In the genomic region with DNA sequence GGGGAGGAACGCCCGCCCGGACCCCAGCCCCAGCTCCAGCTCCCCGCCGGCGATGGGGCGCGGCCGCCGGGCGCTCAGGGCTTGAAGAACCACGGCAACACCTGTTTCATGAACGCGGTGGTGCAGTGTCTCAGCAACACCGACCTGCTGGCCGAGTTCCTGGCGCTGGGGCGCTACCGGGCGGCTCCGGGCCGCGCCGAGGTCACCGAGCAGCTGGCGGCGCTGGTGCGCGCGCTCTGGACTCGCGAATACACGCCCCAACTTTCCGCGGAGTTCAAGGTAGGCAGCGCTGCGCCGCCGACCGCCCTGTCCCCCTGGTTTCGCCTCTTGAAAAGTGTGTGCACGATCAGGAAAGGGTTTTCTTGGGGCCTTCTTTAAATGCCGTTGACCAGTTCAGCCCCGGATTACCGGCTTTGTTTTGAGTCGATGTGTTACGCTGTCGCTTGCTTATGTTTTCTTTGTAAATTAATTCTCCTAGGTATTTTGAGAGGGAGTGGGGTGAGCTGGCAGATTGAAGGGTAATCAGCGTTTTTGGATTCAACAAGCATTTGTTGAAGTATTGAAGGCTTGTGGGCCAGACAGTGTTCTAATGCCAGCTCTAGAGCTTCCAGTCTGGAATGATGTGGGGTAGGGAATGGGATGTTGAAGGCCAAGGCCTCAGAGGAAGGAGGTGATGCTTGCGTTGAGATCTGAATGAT, we compare ENCODE assay signal across 8 cellular contexts. TPM values are rescaled to one million over a fixed set of nuclear protein-coding genes. Genes with fewer than 3 reads are reported as not detected.
DNase-seq lines count a peak whose midpoint lies in the region; ATAC-seq and TF ChIP-seq lines count a peak whose summit lies in the region.

No MANE protein-coding gene starts in this region.

- no peaks in the 10 kb centered on the region for H3K79me2 ChIP-seq in SK-N-SH (ENCODE audit: insufficient read depth)

- POLR2A ChIA-PET in SK-N-SH (lab: Yijun Ruan, JAX): no interaction called here

- H3K27me3 ChIP-seq in SK-N-SH (ENCODE audit: insufficient read depth): peaks cover 49% of the 10 kb centered on the region
- H3K27me3 ChIP-seq in upper lobe of right lung: peaks cover 20% of the 10 kb centered on the region

- DNase-seq in SK-N-SH (peak; percentile 27), ecto neural progenitor cell (ENCODE audit: low spot score) (peak; percentile 80), mucosa of descending colon (peak; percentile 81 to 87 (median 84)), upper lobe of right lung (peak; percentile 89), NCI-H187 treated with DMSO at 0.1 percent for 48 hours (lab: John Stamatoyannopoulos, UW) (no peak), CD1c-positive myeloid dendritic cell (ENCODE audit: extremely low spot score) (no peak)

- CTCF ChIA-PET in SK-N-SH (lab: Yijun Ruan, JAX): no interaction called here

- intact Hi-C loops in mucosa of descending colon (cut with DNase I, micrococcal nuclease) (no loop called here), upper lobe of right lung (cut with DNase I) (no loop called here)

- WGBS in SK-N-SH (ENCODE audit: low lambda C conversion rate): 14% methylated on average over 10 of the region's 50 CpGs

- peak overlapping the region; percentile 55; the same call in 1 of the 2 replicates for H3K4me2 ChIP-seq in SK-N-SH

- TF ChIP-seq CTCF in C4-2B (conservative IDR thresholded peaks at IDR 0.05) (peak; percentile 63), SK-N-SH (IDR thresholded peaks at IDR 0.05) (no peak), mucosa of descending colon (IDR thresholded peaks at IDR 0.05) (no peak), upper lobe of right lung (IDR thresholded peaks at IDR 0.05) (peak; percentile 10)

- H3K36me3 ChIP-seq in SK-N-SH (replicated peaks in 1 of 2; ENCODE audit: control insufficient read depth in 1 of 2, insufficient read depth in 2 of 2, low read length in 1 of 2): no peaks in the 10 kb centered on the region
- no peaks in the 10 kb centered on the region for H3K36me3 ChIP-seq in mucosa of descending colon (ENCODE audit: low read depth)
- H3K36me3 ChIP-seq in upper lobe of right lung: no peaks in the 10 kb centered on the region

- no peak for TF ChIP-seq EP300 in SK-N-SH (IDR thresholded peaks at IDR 0.05; ENCODE audit: borderline replicate concordance in 1 of 2, low read depth in 1 of 2, low read length in 1 of 2)

- no peak for TF ChIP-seq RAD21 in SK-N-SH (IDR thresholded peaks at IDR 0.05; ENCODE audit: low read length)

- H3K9ac ChIP-seq in SK-N-SH: no peak overlapping the region

- peak; percentile 38 for ATAC-seq in GM21423 (IDR thresholded peaks at IDR 0.05; ENCODE audit: unreplicated experiment)
- ATAC-seq in mucosa of descending colon: peak; percentile 77
- ATAC-seq in upper lobe of right lung: peak; percentile 78

- H3K27ac ChIP-seq in C4-2B (peak overlapping the region; percentile 95), SK-N-SH (ENCODE audit: low read depth in 2 of 2, low read length in 1 of 2) (no peak overlapping the region), upper lobe of right lung (peak overlapping the region; percentile 76)

- H3K4me1 ChIP-seq in SK-N-SH (ENCODE audit: control insufficient read depth in 1 of 2, insufficient read depth in 2 of 2, low read depth in 1 of 2, low read length in 1 of 2) (no peaks in the 10 kb centered on the region), mucosa of descending colon (ENCODE audit: low read depth) (peaks cover 5% of the 10 kb centered on the region), upper lobe of right lung (peaks cover 7% of the 10 kb centered on the region)

- no peak overlapping the region for H2AFZ ChIP-seq in SK-N-SH (ENCODE audit: low read depth)

- no peaks in the 10 kb centered on the region for H3K9me3 ChIP-seq in SK-N-SH
- H3K9me3 ChIP-seq in mucosa of descending colon: no peaks in the 10 kb centered on the region
- H3K9me3 ChIP-seq in upper lobe of right lung: no peaks in the 10 kb centered on the region

- no peaks in the 10 kb centered on the region for H3F3A ChIP-seq in SK-N-SH (replicated peaks; ENCODE audit: insufficient read depth)

- H3K4me3 ChIP-seq in SK-N-SH (ENCODE audit: low read depth in 2 of 2, low read length in 1 of 2) (peak overlapping the region; percentile 29 to 37; a peak in 2 of 4 replicates), mucosa of descending colon (peak overlapping the region; percentile 64), upper lobe of right lung (peak overlapping the region; percentile 59)

- H3K9me2 ChIP-seq in SK-N-SH: no peaks in the 10 kb centered on the region

- H4K20me1 ChIP-seq in SK-N-SH (ENCODE audit: insufficient read depth): no peaks in the 10 kb centered on the region

TF ChIP-seq in SK-N-SH, 30 proteins besides CTCF, POLR2A, EP300 and RAD21:
- TF ChIP-seq GATA2 (CRISPR knock-in tag; IDR thresholded peaks at IDR 0.05): no peak
- TF ChIP-seq, protein P1, sequence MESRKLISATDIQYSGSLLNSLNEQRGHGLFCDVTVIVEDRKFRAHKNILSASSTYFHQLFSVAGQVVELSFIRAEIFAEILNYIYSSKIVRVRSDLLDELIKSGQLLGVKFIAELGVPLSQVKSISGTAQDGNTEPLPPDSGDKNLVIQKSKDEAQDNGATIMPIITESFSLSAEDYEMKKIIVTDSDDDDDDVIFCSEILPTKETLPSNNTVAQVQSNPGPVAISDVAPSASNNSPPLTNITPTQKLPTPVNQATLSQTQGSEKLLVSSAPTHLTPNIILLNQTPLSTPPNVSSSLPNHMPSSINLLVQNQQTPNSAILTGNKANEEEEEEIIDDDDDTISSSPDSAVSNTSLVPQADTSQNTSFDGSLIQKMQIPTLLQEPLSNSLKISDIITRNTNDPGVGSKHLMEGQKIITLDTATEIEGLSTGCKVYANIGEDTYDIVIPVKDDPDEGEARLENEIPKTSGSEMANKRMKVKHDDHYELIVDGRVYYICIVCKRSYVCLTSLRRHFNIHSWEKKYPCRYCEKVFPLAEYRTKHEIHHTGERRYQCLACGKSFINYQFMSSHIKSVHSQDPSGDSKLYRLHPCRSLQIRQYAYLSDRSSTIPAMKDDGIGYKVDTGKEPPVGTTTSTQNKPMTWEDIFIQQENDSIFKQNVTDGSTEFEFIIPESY (IDR thresholded peaks at IDR 0.05; ENCODE audit: borderline replicate concordance, low read depth): no peak
- TF ChIP-seq EZH2phosphoT487 (IDR thresholded peaks at IDR 0.05; ENCODE audit: borderline replicate concordance, low read depth): no peak
- no peak for TF ChIP-seq NFIC (IDR thresholded peaks at IDR 0.05; ENCODE audit: borderline replicate concordance)
- no peak for TF ChIP-seq TAF1 (IDR thresholded peaks at IDR 0.05; ENCODE audit: borderline replicate concordance, low read depth, low read length)
- TF ChIP-seq ELF1 (IDR thresholded peaks at IDR 0.05): no peak
- TF ChIP-seq CHD2 (IDR thresholded peaks at IDR 0.05; ENCODE audit: low read length, partially characterized antibody): no peak
- no peak for TF ChIP-seq TEAD4 (IDR thresholded peaks at IDR 0.05; ENCODE audit: borderline replicate concordance, insufficient read depth)
- TF ChIP-seq RCOR1 (IDR thresholded peaks at IDR 0.05; ENCODE audit: low read length): no peak
- no peak for TF ChIP-seq SIN3A (IDR thresholded peaks at IDR 0.05; ENCODE audit: borderline replicate concordance, low read depth, low read length)
- TF ChIP-seq, protein P2, sequence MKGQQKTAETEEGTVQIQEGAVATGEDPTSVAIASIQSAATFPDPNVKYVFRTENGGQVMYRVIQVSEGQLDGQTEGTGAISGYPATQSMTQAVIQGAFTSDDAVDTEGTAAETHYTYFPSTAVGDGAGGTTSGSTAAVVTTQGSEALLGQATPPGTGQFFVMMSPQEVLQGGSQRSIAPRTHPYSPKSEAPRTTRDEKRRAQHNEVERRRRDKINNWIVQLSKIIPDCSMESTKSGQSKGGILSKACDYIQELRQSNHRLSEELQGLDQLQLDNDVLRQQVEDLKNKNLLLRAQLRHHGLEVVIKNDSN (IDR thresholded peaks at IDR 0.05; ENCODE audit: borderline replicate concordance, low read depth): no peak

RNA-seq across cellular contexts. Expression of a gene that starts 0.7 kb away (rescaled TPM):
- polyA plus RNA-seq in SK-N-SH (2012; rRNA removed): 0.05 and 0.07 TPM in 2 replicates
- polyA plus RNA-seq in SK-N-SH (2012; cell fraction: cytosol; rRNA removed): not detected in 2 replicates
- polyA plus RNA-seq in SK-N-SH (2012; cell fraction: nucleus; rRNA removed): 0.45 and 0.48 TPM in 2 replicates
- total RNA-seq in mucosa of descending colon: 10 to 100 TPM in 2 of 3 donors, 1 to 10 TPM in 1; 7.2 to 18.4 (median 13.6) TPM
- total RNA-seq in upper lobe of right lung: 4.3 TPM

Comparison
In these comparisons a context has a peak if more than half of its experiments do, and no peak if none do; other contexts are left out.
1. H3K27ac ChIP-seq: peak in C4-2B (single experiment) and upper lobe of right lung (single experiment); none in SK-N-SH (0 of 2).
2. CTCF ChIP-seq: peak in C4-2B (single experiment) and upper lobe of right lung (single experiment); none in SK-N-SH (single experiment) and mucosa of descending colon (single experiment).
3. DNase-seq: peak in SK-N-SH (single experiment), ecto neural progenitor cell (single experiment), mucosa of descending colon (3 of 3) and upper lobe of right lung (single experiment); none in NCI-H187 treated with DMSO at 0.1 percent for 48 hours (single experiment) and CD1c-positive myeloid dendritic cell (single experiment).
4. Peak in every context shown above with its lines, with median percentiles within 50 percentile points of each other: ATAC-seq and H3K4me3 ChIP-seq.